8 cellular contexts compared by ENCODE assay signal in genomic region chr12:56724989-56725722, GRCh38. TPM values are rescaled to one million over a fixed set of nuclear protein-coding genes. Genes with fewer than 3 reads are reported as not detected.
DNase-seq lines count a peak whose midpoint lies in the region; ATAC-seq and TF ChIP-seq lines count a peak whose summit lies in the region.

Gene NACA, minus strand, starts transcription at chr12:56725299. Its CDS starts 778 bp downstream, at chr12:56724521.

- H3K4me3 ChIP-seq in Jurkat, Clone E6-1 (ENCODE audit: low read length), result peak within 1 kb of the TSS; percentile 71
- H3K4me3 ChIP-seq in PC-9 (peak within 1 kb of the TSS; percentile 99), epithelial cell of proximal tubule (ENCODE audit: low read depth, low read length) (peak within 1 kb of the TSS; percentile 65), mucosa of rectum (ENCODE audit: low read length in 2 of 2) (peak within 1 kb of the TSS; percentile 96 to 99)

- peak; percentile 90 for DNase-seq in DMS153 (lab: John Stamatoyannopoulos, UW)
- peak; percentile 99 for DNase-seq in Jurkat, Clone E6-1 (ENCODE audit: low read depth, low spot score)
- peak; percentile 94 to 95 for DNase-seq in PC-9
- DNase-seq in activated T-cell treated with anti-CD3 and anti-CD28 coated beads, Interleukin-2, amount 50 U/mL, for 1 hour, result peak; percentile 93
- peak; percentile 80 for DNase-seq in epithelial cell of proximal tubule (ENCODE audit: low read depth)
- DNase-seq in stimulated activated CD8-positive, alpha-beta memory T cell treated with anti-CD3 and anti-CD28 coated beads, Interleukin-4, amount 100 ng/mL, for 48 hours, result peak; percentile 98

- peaks cover 48% of the 10 kb centered on the region for H3K79me2 ChIP-seq in PC-9 (ENCODE audit: low read depth)

- peak; percentile 97 for ATAC-seq in GM21619 (IDR thresholded peaks at IDR 0.05; ENCODE audit: unreplicated experiment)

- H3K9me2 ChIP-seq in PC-9 (ENCODE audit: insufficient read depth), result no peaks in the 10 kb centered on the region

- H4K20me1 ChIP-seq in PC-9 (ENCODE audit: insufficient read depth), result peaks cover 38% of the 10 kb centered on the region

- BruUV-seq in PC-9 (replicated peaks; lab: Mats Ljungman, UMichigan), result no TSS peak

- intact Hi-C loops in PC-9 (cut with micrococcal nuclease; ENCODE audit: unreplicated experiment), result loop anchor here (1.0 to 10.0 kb wide), 3 partner anchors 37 to 88 kb away; partner anchors contain the start of gene PTGES3

- TF ChIP-seq CTCF in PC-9 (conservative IDR thresholded peaks at IDR 0.05) (no peak), epithelial cell of proximal tubule (conservative IDR thresholded peaks at IDR 0.05; ENCODE audit: low read depth, low read length) (no peak)

- POLR2A ChIA-PET in PC-9 (lab: Charles Lee; ENCODE audit: unreplicated experiment), result interaction anchor here (0.5 to 1.0 kb wide), 21 partner anchors 9 to 776 kb away, joined by 3 to 12 read pairs (median 5); partner anchors contain the start of genes PTGES3 and STAT2

- peak within 1 kb of the TSS; percentile 99 for H3K9ac ChIP-seq in mucosa of rectum (ENCODE audit: low read depth in 1 of 2, low read length in 2 of 2)

- peak within 1 kb of the TSS; percentile 98 for H3K4me2 ChIP-seq in PC-9

- H3K4me1 ChIP-seq in PC-9 (replicated peaks; ENCODE audit: insufficient read depth) (peaks cover 39% of the 10 kb centered on the region), mucosa of rectum (ENCODE audit: control insufficient read depth in 2 of 2, insufficient read depth in 2 of 2, low read length in 2 of 2) (peaks cover 30 to 36% of the 10 kb centered on the region in 2 donors)

- H3K27ac ChIP-seq in PC-9, result peak within 1 kb of the TSS; percentile 94
- peak within 1 kb of the TSS; percentile 88 to 93 for H3K27ac ChIP-seq in mucosa of rectum (ENCODE audit: low read depth in 2 of 2, low read length in 2 of 2)

- CTCF ChIA-PET in PC-9 (lab: Charles Lee), result interaction anchor here (0.6 to 1.0 kb wide), 3 partner anchors 88 to 387 kb away, joined by 4 to 5 read pairs (median 4); no protein-coding TSS in a partner anchor

- no peaks in the 10 kb centered on the region for H3K27me3 ChIP-seq in PC-9 (ENCODE audit: insufficient read depth, low read depth)
- H3K27me3 ChIP-seq in mucosa of rectum (ENCODE audit: control insufficient read depth in 2 of 2, insufficient read depth in 2 of 2, low read length in 2 of 2), result no peaks in the 10 kb centered on the region

- H3K36me3 ChIP-seq in PC-9 (ENCODE audit: low read depth) (peaks cover 38% of the 10 kb centered on the region), mucosa of rectum (ENCODE audit: control insufficient read depth in 2 of 2, insufficient read depth in 2 of 2, low read length in 2 of 2) (peaks cover 8 to 16% of the 10 kb centered on the region in 2 donors)

- H2AFZ ChIP-seq in PC-9, result peak within 1 kb of the TSS; percentile 84

- H3F3A ChIP-seq in PC-9 (ENCODE audit: insufficient read depth, low read depth), result peaks cover 60% of the 10 kb centered on the region

- H3K9me3 ChIP-seq in PC-9 (ENCODE audit: insufficient read depth, low read depth), result no peaks in the 10 kb centered on the region
- no peaks in the 10 kb centered on the region for H3K9me3 ChIP-seq in mucosa of rectum (ENCODE audit: control insufficient read depth in 2 of 2, low read length in 2 of 2)

RNA-seq across cellular contexts. Expression of gene NACA, which starts in this region (rescaled TPM):
- polyA plus RNA-seq in Jurkat, Clone E6-1 (2012; ENCODE audit: insufficient read depth, insufficient read length), result 2,310 TPM
- total RNA-seq in PC-9 (2021), result 812 and 1,035 TPM in 2 replicates
- total RNA-seq in epithelial cell of proximal tubule, result 1,115 and 1,158 TPM in 2 replicates

Comparison
In these comparisons a context has a peak if more than half of its experiments do, and no peak if none do; other contexts are left out.
1. Peak in every context shown above with its lines: DNase-seq, ATAC-seq, H3K4me3 ChIP-seq and H3K27ac ChIP-seq.